In the genomic region with DNA sequence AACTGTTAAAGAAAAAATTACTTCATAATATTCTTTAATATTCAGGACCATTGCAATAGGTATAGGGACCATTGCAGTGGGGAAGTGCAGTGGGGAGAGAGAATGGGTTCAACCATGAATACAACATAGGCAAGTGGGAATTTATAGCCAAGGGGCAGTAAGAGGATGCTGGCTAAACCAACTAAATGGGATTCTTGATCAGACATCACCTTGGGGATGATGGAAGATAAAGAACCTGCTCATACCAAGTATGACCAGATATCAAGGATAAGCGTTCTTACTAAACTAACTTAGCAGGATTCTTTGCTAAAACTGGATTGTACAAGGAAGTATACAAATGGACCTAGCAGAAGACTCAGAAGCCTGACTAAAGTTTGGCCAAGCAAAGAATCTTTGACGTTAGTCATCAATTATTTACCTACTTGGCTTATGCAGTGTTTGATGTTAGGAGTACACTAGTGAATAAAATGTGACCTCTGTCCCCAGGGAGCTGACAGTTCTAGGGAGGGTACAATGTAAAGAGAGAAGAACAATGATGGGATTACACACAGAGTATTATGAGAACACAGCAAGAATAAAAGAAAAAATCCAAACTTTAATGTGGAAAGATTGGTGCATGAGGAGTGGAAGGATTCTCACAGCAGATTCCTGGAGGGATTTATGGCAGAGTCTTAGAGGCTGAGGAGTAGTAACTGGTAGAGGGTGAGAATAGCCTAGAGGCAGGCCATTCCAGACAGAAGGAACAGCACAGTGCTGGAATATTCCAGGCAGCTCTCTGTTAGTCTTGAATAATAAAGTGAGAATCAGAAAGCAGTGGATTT, we compare ENCODE assay signal across 17 cellular contexts. TPM values are rescaled to one million over a fixed set of nuclear protein-coding genes. Genes with fewer than 3 reads are reported as not detected.
DNase-seq lines count a peak whose midpoint lies in the region; ATAC-seq and TF ChIP-seq lines count a peak whose summit lies in the region.
"Had no signal": no experiment of that assay in that cellular context is flagged by ENCODE, and none has a peak within 500 bp of the region (broad histone marks: within the 10 kb centered on the region; RNA-seq: fewer than 3 reads in every experiment).

No MANE protein-coding gene starts in this region.

- CTCF ChIA-PET in Calu3 (lab: Charles Lee), result no interaction called here

- intact Hi-C loops in Calu3 (cut with micrococcal nuclease; ENCODE audit: unreplicated experiment), result no loop called here
- intact Hi-C loops in right lobe of liver (cut with DNase I), result no loop called here

- peak; percentile 32 to 99 (median 96) for ATAC-seq in right lobe of liver
- no peak for ATAC-seq in GM21723 (IDR thresholded peaks at IDR 0.05; ENCODE audit: unreplicated experiment)

- H3K27ac Mint-ChIP-seq in Calu3 (ENCODE audit: unreplicated experiment), result peak overlapping the region; percentile 6
- H3K27ac Mint-ChIP-seq: activated CD4-positive, alpha-beta memory T cell treated with anti-CD3 and anti-CD28 coated beads for 36 hours had no signal

- H3K4me3 Mint-ChIP-seq in Calu3 (ENCODE audit: low read depth, unreplicated experiment), result no peak overlapping the region
- H3K4me3 Mint-ChIP-seq: activated CD4-positive, alpha-beta memory T cell treated with anti-CD3 and anti-CD28 coated beads for 36 hours; central memory CD8-positive, alpha-beta T cell had no signal

- H3K27me3 ChIP-seq in right lobe of liver, result no peaks in the 10 kb centered on the region

- WGBS in right lobe of liver (ENCODE audit: insufficient coverage, low coverage, low lambda C conversion rate, missing lambda C conversion rate), result 0% methylated on average over 1 of the region's 2 CpGs

- DNase-seq in Calu3 (no peak), HT-29 (ENCODE audit: low spot score) (peak; percentile 87), epithelial cell of prostate (ENCODE audit: low read depth, low spot score) (peak; percentile 45), right lobe of liver (no peak), activated T-cell treated with anti-CD3 and anti-CD28 coated beads for 4 hours (no peak), COLO829 (ENCODE audit: low spot score) (no peak)
- no peak for DNase-seq in activated CD4-positive, alpha-beta T cell treated with anti-CD3 and anti-CD28 coated beads for 48 hours
- DNase-seq: activated CD4-positive, alpha-beta memory T cell treated with anti-CD3 and anti-CD28 coated beads for 36 hours; NCI-H1694 treated with DMSO at 0.1 percent for 48 hours; NCI-H510A; psoas muscle; SK-N-SH had no signal

- H3K4me1 Mint-ChIP-seq in Calu3 (ENCODE audit: low read depth, unreplicated experiment), result peaks cover 25% of the 10 kb centered on the region
- H3K4me1 Mint-ChIP-seq: central memory CD8-positive, alpha-beta T cell had no signal

- H3K36me3 ChIP-seq in right lobe of liver, result no peaks in the 10 kb centered on the region

- no peaks in the 10 kb centered on the region for H3K9me3 ChIP-seq in right lobe of liver
- H3K9me3 ChIP-seq: psoas muscle, SK-N-SH had no signal

- no peak for TF ChIP-seq POLR2A in right lobe of liver (IDR thresholded peaks at IDR 0.05)

- H3K9me3 Mint-ChIP-seq in Calu3 (ENCODE audit: low read depth, unreplicated experiment), result no peaks in the 10 kb centered on the region
- H3K9me3 Mint-ChIP-seq: central memory CD8-positive, alpha-beta T cell had no signal

- H3K4me3 ChIP-seq in right lobe of liver, result no peak overlapping the region
- H3K4me3 ChIP-seq: psoas muscle had no signal

- H3K4me1 ChIP-seq in right lobe of liver, result no peaks in the 10 kb centered on the region
- H3K4me1 ChIP-seq: psoas muscle had no signal

- H3K27ac ChIP-seq in epithelial cell of prostate (peak overlapping the region; percentile 44), right lobe of liver (no peak overlapping the region)
- H3K27ac ChIP-seq: psoas muscle had no signal

- no peaks in the 10 kb centered on the region for H3K27me3 Mint-ChIP-seq in Calu3 (ENCODE audit: unreplicated experiment)
- H3K27me3 Mint-ChIP-seq: activated CD4-positive, alpha-beta memory T cell treated with anti-CD3 and anti-CD28 coated beads for 36 hours had no signal

- no TSS peak for BruUV-seq in Calu3 (replicated peaks; lab: Mats Ljungman, UMichigan)

- no peaks in the 10 kb centered on the region for H3K36me3 Mint-ChIP-seq in Calu3 (ENCODE audit: insufficient read depth, unreplicated experiment)
- H3K36me3 Mint-ChIP-seq: activated CD4-positive, alpha-beta memory T cell treated with anti-CD3 and anti-CD28 coated beads for 36 hours had no signal

- TF ChIP-seq CTCF in Calu3 (IDR thresholded peaks at IDR 0.05; ENCODE audit: unreplicated experiment) (no peak), right lobe of liver (IDR thresholded peaks at IDR 0.05) (no peak)

RNA-seq across cellular contexts. Expression of a gene that starts 54.7 kb away (rescaled TPM):
- not detected in 2 replicates for total RNA-seq in Calu3 (2022)
- total RNA-seq in HT-29 (2014; rRNA removed; shearing (Covaris generic)), result not detected in 2 replicates
- total RNA-seq in right lobe of liver, result under 1 TPM in 3 of 6 experiments, not detected in 3; 0.07 to 0.19 (median 0.12) TPM
- total RNA-seq: activated CD4-positive, alpha-beta memory T cell treated with anti-CD3 and anti-CD28 coated beads for 36 hours; kidney epithelial cell; MCF 10A; OCI-LY7 had no signal

Comparison
In these comparisons a context has a peak if more than half of its experiments do, and no peak if none do; other contexts are left out.
1. DNase-seq: peak in HT-29 (single experiment) and epithelial cell of prostate (single experiment); none in Calu3 (single experiment), right lobe of liver (0 of 3), activated T-cell treated with anti-CD3 and anti-CD28 coated beads for 4 hours (single experiment), COLO829 (single experiment) and activated CD4-positive, alpha-beta T cell treated with anti-CD3 and anti-CD28 coated beads for 48 hours (single experiment).